ENCODE assay signal across 1 cellular context in the genomic region with DNA sequence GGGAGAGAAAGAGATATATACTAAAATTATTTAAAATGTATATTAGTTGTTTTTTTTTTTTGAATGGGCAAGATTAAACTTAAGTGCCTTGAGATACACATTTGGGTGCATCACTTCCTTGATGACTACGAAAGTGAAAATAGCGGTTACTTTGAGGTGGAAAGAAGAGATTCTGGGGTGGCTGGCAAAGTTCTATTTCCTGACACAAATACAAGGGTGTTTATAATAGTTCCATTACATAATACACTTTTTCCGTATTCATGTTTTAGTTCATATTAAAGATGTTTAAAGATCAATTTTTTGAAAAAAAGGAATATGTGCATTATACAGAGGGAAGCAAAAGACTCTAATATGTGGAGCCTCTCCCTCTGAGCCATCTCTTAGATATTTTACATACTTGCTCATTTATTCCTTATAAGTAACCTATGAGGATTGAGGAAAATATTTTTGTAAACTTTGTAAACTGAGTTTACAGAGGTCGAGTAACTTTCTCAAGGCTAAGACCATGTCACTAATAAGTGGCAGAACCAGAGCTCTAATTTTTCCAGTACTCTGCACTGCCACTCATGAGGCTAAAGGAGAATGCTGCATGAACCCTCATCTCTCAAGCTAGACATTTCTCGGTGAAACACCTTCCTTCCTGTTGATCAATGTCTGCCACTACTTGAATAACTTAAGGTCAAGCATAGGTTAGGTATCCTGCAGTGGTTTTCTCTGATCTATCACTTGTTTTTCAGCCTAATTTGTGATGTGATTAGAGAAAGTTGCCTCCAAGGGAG.
TF ChIP-seq lines count a peak whose summit lies in the region.

No MANE protein-coding gene starts in this region.

TF ChIP-seq in GM12878, 131 proteins besides CTCF, POLR2A, EP300 and RAD21 (continued from another document):
- TF ChIP-seq, protein P1, sequence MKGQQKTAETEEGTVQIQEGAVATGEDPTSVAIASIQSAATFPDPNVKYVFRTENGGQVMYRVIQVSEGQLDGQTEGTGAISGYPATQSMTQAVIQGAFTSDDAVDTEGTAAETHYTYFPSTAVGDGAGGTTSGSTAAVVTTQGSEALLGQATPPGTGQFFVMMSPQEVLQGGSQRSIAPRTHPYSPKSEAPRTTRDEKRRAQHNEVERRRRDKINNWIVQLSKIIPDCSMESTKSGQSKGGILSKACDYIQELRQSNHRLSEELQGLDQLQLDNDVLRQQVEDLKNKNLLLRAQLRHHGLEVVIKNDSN (IDR thresholded peaks at IDR 0.05; ENCODE audit: borderline replicate concordance, extremely low read length, insufficient read depth, low read depth, low read length), result no peak
- TF ChIP-seq ZBED1 (IDR thresholded peaks at IDR 0.05; ENCODE audit: borderline replicate concordance), result no peak
- TF ChIP-seq BCL11A (IDR thresholded peaks at IDR 0.05; ENCODE audit: low read depth, low read length), result 0 out of 2 replicates have a peak, but pooled peaks have one; percentile 42
- TF ChIP-seq TCF12 (IDR thresholded peaks at IDR 0.05; ENCODE audit: low read depth, low read length), result no peak
- no peak for TF ChIP-seq BRCA1 (IDR thresholded peaks at IDR 0.05; ENCODE audit: low read depth, low read length)
- TF ChIP-seq, protein P2, sequence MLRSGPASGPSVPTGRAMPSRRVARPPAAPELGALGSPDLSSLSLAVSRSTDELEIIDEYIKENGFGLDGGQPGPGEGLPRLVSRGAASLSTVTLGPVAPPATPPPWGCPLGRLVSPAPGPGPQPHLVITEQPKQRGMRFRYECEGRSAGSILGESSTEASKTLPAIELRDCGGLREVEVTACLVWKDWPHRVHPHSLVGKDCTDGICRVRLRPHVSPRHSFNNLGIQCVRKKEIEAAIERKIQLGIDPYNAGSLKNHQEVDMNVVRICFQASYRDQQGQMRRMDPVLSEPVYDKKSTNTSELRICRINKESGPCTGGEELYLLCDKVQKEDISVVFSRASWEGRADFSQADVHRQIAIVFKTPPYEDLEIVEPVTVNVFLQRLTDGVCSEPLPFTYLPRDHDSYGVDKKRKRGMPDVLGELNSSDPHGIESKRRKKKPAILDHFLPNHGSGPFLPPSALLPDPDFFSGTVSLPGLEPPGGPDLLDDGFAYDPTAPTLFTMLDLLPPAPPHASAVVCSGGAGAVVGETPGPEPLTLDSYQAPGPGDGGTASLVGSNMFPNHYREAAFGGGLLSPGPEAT (IDR thresholded peaks at IDR 0.05; ENCODE audit: low read depth), result peak; percentile 36; the same call in 1 of the 2 replicates
- TF ChIP-seq MTA3 (IDR thresholded peaks at IDR 0.05; ENCODE audit: borderline replicate concordance, low read length), result 0 out of 2 replicates have a peak, but pooled peaks have one; percentile 57
- TF ChIP-seq, protein P3, sequence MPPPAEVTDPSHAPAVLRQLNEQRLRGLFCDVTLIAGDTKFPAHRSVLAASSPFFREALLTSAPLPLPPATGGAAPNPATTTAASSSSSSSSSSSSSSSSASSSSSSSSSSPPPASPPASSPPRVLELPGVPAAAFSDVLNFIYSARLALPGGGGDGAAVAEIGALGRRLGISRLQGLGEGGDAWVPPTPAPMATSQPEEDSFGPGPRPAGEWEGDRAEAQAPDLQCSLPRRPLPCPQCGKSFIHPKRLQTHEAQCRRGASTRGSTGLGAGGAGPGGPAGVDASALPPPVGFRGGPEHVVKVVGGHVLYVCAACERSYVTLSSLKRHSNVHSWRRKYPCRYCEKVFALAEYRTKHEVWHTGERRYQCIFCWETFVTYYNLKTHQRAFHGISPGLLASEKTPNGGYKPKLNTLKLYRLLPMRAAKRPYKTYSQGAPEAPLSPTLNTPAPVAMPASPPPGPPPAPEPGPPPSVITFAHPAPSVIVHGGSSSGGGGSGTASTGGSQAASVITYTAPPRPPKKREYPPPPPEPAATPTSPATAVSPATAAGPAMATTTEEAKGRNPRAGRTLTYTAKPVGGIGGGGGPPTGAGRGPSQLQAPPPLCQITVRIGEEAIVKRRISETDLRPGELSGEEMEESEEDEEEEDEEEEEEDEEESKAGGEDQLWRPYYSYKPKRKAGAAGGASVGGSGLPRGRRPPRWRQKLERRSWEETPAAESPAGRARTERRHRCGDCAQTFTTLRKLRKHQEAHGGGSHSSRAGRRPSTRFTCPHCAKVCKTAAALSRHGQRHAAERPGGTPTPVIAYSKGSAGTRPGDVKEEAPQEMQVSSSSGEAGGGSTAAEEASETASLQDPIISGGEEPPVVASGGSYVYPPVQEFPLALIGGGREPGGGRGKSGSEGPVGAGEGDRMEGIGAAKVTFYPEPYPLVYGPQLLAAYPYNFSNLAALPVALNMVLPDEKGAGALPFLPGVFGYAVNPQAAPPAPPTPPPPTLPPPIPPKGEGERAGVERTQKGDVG (CRISPR knock-in tag; IDR thresholded peaks at IDR 0.05), result no peak
- TF ChIP-seq NBN (IDR thresholded peaks at IDR 0.05), result 0 out of 2 replicates have a peak, but pooled peaks have one; percentile 12
- peak; percentile 70 for TF ChIP-seq CREM (IDR thresholded peaks at IDR 0.05; ENCODE audit: low read depth)
- TF ChIP-seq NR2C2 (IDR thresholded peaks at IDR 0.05; ENCODE audit: borderline replicate concordance, control insufficient read depth, insufficient read length, low read depth), result no peak
- no peak for TF ChIP-seq HCFC1 (IDR thresholded peaks at IDR 0.05; ENCODE audit: low read length)
- TF ChIP-seq MEF2B (IDR thresholded peaks at IDR 0.05; ENCODE audit: partially characterized antibody, poor library complexity, severe bottlenecking), result peak; percentile 78
- TF ChIP-seq EGR1 (IDR thresholded peaks at IDR 0.05; ENCODE audit: borderline replicate concordance in 1 of 2, low read depth in 2 of 2, low read length in 2 of 2), result no peak
- no peak for TF ChIP-seq ZZZ3 (IDR thresholded peaks at IDR 0.05; ENCODE audit: control insufficient read depth, insufficient read length, low read depth)
- no peak for TF ChIP-seq SMAD5 (IDR thresholded peaks at IDR 0.05; ENCODE audit: low read depth)
- 0 out of 2 replicates have a peak, but pooled peaks have one; percentile 46 for TF ChIP-seq CREB1 (IDR thresholded peaks at IDR 0.05; ENCODE audit: low read depth)
- TF ChIP-seq, protein P4, sequence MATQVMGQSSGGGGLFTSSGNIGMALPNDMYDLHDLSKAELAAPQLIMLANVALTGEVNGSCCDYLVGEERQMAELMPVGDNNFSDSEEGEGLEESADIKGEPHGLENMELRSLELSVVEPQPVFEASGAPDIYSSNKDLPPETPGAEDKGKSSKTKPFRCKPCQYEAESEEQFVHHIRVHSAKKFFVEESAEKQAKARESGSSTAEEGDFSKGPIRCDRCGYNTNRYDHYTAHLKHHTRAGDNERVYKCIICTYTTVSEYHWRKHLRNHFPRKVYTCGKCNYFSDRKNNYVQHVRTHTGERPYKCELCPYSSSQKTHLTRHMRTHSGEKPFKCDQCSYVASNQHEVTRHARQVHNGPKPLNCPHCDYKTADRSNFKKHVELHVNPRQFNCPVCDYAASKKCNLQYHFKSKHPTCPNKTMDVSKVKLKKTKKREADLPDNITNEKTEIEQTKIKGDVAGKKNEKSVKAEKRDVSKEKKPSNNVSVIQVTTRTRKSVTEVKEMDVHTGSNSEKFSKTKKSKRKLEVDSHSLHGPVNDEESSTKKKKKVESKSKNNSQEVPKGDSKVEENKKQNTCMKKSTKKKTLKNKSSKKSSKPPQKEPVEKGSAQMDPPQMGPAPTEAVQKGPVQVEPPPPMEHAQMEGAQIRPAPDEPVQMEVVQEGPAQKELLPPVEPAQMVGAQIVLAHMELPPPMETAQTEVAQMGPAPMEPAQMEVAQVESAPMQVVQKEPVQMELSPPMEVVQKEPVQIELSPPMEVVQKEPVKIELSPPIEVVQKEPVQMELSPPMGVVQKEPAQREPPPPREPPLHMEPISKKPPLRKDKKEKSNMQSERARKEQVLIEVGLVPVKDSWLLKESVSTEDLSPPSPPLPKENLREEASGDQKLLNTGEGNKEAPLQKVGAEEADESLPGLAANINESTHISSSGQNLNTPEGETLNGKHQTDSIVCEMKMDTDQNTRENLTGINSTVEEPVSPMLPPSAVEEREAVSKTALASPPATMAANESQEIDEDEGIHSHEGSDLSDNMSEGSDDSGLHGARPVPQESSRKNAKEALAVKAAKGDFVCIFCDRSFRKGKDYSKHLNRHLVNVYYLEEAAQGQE (IDR thresholded peaks at IDR 0.05; ENCODE audit: low read depth, low read length), result no peak
- TF ChIP-seq ZNF622 (IDR thresholded peaks at IDR 0.05), result no peak
- TF ChIP-seq RUNX3 (IDR thresholded peaks at IDR 0.05; ENCODE audit: low read length), result peak; percentile 97
- TF ChIP-seq MXI1 (IDR thresholded peaks at IDR 0.05; ENCODE audit: low read depth, low read length), result peak; percentile 29; the same call in 1 of the 2 replicates
- no peak for TF ChIP-seq CHD1 (IDR thresholded peaks at IDR 0.05; ENCODE audit: low read depth, low read length)
- peak; percentile 91 for TF ChIP-seq ATF7 (IDR thresholded peaks at IDR 0.05; ENCODE audit: low read depth)
- peak; percentile 53; the same call in 1 of the 2 replicates for TF ChIP-seq DPF2 (IDR thresholded peaks at IDR 0.05)
- no peak; the same call in 1 of the 2 replicates for TF ChIP-seq IKZF1 (conservative IDR thresholded peaks at IDR 0.05)
- TF ChIP-seq TAF1 (IDR thresholded peaks at IDR 0.05; ENCODE audit: borderline replicate concordance, low read depth, low read length), result no peak
- peak; percentile 82 for TF ChIP-seq TCF7 (IDR thresholded peaks at IDR 0.05; ENCODE audit: borderline replicate concordance)
- TF ChIP-seq, protein P5, sequence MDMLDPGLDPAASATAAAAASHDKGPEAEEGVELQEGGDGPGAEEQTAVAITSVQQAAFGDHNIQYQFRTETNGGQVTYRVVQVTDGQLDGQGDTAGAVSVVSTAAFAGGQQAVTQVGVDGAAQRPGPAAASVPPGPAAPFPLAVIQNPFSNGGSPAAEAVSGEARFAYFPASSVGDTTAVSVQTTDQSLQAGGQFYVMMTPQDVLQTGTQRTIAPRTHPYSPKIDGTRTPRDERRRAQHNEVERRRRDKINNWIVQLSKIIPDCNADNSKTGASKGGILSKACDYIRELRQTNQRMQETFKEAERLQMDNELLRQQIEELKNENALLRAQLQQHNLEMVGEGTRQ (IDR thresholded peaks at IDR 0.05; ENCODE audit: borderline replicate concordance, low read depth, low read length), result no peak
- peak in 1 of 2 experiments; percentile 92; a peak in 2 of 4 replicates for TF ChIP-seq ETV6 (conservative IDR thresholded peaks at IDR 0.05 in 1 of 2, IDR thresholded peaks at IDR 0.05 in 1 of 2; ENCODE audit: borderline replicate concordance in 1 of 2, low read depth in 1 of 2)
- TF ChIP-seq JUND (IDR thresholded peaks at IDR 0.05; ENCODE audit: low read depth, low read length), result no peak
- 0 out of 2 replicates have a peak, but pooled peaks have one; percentile 26 for TF ChIP-seq CHD2 (IDR thresholded peaks at IDR 0.05; ENCODE audit: borderline replicate concordance, low read depth, low read length)
- TF ChIP-seq JUNB (IDR thresholded peaks at IDR 0.05), result peak; percentile 51
- TF ChIP-seq, protein P6, sequence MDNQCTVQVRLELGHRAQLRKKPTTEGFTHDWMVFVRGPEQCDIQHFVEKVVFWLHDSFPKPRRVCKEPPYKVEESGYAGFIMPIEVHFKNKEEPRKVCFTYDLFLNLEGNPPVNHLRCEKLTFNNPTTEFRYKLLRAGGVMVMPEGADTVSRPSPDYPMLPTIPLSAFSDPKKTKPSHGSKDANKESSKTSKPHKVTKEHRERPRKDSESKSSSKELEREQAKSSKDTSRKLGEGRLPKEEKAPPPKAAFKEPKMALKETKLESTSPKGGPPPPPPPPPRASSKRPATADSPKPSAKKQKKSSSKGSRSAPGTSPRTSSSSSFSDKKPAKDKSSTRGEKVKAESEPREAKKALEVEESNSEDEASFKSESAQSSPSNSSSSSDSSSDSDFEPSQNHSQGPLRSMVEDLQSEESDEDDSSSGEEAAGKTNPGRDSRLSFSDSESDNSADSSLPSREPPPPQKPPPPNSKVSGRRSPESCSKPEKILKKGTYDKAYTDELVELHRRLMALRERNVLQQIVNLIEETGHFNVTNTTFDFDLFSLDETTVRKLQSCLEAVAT (IDR thresholded peaks at IDR 0.05), result no peak
- TF ChIP-seq, protein P7, sequence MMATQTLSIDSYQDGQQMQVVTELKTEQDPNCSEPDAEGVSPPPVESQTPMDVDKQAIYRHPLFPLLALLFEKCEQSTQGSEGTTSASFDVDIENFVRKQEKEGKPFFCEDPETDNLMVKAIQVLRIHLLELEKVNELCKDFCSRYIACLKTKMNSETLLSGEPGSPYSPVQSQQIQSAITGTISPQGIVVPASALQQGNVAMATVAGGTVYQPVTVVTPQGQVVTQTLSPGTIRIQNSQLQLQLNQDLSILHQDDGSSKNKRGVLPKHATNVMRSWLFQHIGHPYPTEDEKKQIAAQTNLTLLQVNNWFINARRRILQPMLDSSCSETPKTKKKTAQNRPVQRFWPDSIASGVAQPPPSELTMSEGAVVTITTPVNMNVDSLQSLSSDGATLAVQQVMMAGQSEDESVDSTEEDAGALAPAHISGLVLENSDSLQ (IDR thresholded peaks at IDR 0.05), result peak; percentile 77
- peak; percentile 75; the same call in 1 of the 2 replicates for TF ChIP-seq FOXM1 (IDR thresholded peaks at IDR 0.05; ENCODE audit: low read depth, low read length)
- TF ChIP-seq RCOR1 (conservative IDR thresholded peaks at IDR 0.05; ENCODE audit: low read depth, low read length), result no peak
- TF ChIP-seq ZNF24 (IDR thresholded peaks at IDR 0.05), result no peak
